Comparison of ENCODE assay signal across 1 cellular context in the genomic region with DNA sequence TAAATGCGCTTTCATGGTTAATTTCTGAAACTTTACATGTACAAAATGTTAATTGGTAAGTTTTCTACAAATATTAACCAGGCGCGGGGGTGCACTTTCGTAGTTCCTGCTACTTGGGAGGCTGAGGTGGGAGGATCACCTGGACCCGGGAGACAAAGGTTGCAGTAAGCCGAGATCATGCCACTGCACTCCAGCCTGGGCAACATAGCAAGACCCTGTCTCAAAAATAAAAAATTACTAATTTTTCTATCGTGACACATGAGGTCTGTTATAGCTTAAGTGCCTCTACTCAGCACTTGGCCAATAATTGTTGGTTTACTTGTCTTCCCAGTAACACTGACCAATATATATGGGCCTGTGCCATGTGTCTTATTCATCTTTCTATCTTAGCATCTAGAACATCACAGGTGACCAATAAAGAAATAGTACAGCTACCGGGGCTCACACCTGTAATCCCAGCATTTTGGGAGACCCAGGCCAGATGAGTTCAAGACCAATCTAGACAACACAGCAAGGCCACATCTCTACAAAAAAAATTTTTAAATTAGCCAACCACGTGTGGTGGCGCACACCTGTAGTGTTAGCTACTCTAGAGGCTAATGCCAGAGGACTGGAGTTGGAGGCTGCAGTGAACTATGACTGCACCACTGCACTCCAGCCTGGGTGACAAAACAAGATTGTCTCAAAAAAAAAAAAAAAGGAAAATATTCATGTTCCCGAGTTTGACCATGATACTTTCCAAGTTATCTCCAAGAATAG.
TF ChIP-seq lines count a peak whose summit lies in the region.

No MANE protein-coding gene starts in this region.

TF ChIP-seq in GM23338, 12 proteins besides CTCF, POLR2A, EP300 and RAD21:
- TF ChIP-seq, protein P1, sequence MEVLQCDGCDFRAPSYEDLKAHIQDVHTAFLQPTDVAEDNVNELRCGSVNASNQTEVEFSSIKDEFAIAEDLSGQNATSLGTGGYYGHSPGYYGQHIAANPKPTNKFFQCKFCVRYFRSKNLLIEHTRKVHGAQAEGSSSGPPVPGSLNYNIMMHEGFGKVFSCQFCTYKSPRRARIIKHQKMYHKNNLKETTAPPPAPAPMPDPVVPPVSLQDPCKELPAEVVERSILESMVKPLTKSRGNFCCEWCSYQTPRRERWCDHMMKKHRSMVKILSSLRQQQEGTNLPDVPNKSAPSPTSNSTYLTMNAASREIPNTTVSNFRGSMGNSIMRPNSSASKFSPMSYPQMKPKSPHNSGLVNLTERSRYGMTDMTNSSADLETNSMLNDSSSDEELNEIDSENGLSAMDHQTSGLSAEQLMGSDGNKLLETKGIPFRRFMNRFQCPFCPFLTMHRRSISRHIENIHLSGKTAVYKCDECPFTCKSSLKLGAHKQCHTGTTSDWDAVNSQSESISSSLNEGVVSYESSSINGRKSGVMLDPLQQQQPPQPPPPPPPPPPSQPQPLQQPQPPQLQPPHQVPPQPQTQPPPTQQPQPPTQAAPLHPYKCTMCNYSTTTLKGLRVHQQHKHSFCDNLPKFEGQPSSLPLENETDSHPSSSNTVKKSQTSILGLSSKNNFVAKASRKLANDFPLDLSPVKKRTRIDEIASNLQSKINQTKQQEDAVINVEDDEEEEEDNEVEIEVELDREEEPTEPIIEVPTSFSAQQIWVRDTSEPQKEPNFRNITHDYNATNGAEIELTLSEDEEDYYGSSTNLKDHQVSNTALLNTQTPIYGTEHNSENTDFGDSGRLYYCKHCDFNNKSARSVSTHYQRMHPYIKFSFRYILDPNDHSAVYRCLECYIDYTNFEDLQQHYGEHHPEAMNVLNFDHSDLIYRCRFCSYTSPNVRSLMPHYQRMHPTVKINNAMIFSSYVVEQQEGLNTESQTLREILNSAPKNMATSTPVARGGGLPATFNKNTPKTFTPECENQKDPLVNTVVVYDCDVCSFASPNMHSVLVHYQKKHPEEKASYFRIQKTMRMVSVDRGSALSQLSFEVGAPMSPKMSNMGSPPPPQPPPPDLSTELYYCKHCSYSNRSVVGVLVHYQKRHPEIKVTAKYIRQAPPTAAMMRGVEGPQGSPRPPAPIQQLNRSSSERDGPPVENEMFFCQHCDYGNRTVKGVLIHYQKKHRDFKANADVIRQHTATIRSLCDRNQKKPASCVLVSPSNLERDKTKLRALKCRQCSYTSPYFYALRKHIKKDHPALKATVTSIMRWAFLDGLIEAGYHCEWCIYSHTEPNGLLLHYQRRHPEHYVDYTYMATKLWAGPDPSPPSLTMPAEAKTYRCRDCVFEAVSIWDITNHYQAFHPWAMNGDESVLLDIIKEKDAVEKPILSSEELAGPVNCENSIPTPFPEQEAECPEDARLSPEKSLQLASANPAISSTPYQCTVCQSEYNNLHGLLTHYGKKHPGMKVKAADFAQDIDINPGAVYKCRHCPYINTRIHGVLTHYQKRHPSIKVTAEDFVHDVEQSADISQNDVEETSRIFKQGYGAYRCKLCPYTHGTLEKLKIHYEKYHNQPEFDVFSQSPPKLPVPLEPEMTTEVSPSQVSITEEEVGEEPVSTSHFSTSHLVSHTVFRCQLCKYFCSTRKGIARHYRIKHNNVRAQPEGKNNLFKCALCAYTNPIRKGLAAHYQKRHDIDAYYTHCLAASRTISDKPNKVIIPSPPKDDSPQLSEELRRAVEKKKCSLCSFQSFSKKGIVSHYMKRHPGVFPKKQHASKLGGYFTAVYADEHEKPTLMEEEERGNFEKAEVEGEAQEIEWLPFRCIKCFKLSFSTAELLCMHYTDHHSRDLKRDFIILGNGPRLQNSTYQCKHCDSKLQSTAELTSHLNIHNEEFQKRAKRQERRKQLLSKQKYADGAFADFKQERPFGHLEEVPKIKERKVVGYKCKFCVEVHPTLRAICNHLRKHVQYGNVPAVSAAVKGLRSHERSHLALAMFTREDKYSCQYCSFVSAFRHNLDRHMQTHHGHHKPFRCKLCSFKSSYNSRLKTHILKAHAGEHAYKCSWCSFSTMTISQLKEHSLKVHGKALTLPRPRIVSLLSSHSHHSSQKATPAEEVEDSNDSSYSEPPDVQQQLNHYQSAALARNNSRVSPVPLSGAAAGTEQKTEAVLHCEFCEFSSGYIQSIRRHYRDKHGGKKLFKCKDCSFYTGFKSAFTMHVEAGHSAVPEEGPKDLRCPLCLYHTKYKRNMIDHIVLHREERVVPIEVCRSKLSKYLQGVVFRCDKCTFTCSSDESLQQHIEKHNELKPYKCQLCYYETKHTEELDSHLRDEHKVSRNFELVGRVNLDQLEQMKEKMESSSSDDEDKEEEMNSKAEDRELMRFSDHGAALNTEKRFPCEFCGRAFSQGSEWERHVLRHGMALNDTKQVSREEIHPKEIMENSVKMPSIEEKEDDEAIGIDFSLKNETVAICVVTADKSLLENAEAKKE (CRISPR knock-in tag; IDR thresholded peaks at IDR 0.05), result no peak
- TF ChIP-seq CREB1 (CRISPR knock-in tag; IDR thresholded peaks at IDR 0.05; ENCODE audit: low read depth) (no peak), ZNF331 (CRISPR knock-in tag; IDR thresholded peaks at IDR 0.05; ENCODE audit: low read depth) (no peak), JUNB (IDR thresholded peaks at IDR 0.05; ENCODE audit: unreplicated experiment) (no peak), EZH2 (IDR thresholded peaks at IDR 0.05; ENCODE audit: low read depth, unreplicated experiment) (no peak), EZH2phosphoT487 (IDR thresholded peaks at IDR 0.05; ENCODE audit: unreplicated experiment) (no peak), NANOG (IDR thresholded peaks at IDR 0.05; ENCODE audit: borderline replicate concordance) (no peak), ZNF114 (CRISPR knock-in tag; IDR thresholded peaks at IDR 0.05) (no peak), POLR2AphosphoS5 (IDR thresholded peaks at IDR 0.05; ENCODE audit: low read depth) (no peak), STAT1 (IDR thresholded peaks at IDR 0.05; ENCODE audit: unreplicated experiment) (no peak)
- TF ChIP-seq, protein P2, sequence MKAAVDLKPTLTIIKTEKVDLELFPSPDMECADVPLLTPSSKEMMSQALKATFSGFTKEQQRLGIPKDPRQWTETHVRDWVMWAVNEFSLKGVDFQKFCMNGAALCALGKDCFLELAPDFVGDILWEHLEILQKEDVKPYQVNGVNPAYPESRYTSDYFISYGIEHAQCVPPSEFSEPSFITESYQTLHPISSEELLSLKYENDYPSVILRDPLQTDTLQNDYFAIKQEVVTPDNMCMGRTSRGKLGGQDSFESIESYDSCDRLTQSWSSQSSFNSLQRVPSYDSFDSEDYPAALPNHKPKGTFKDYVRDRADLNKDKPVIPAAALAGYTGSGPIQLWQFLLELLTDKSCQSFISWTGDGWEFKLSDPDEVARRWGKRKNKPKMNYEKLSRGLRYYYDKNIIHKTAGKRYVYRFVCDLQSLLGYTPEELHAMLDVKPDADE (IDR thresholded peaks at IDR 0.05), result no peak
- TF ChIP-seq, protein P3, sequence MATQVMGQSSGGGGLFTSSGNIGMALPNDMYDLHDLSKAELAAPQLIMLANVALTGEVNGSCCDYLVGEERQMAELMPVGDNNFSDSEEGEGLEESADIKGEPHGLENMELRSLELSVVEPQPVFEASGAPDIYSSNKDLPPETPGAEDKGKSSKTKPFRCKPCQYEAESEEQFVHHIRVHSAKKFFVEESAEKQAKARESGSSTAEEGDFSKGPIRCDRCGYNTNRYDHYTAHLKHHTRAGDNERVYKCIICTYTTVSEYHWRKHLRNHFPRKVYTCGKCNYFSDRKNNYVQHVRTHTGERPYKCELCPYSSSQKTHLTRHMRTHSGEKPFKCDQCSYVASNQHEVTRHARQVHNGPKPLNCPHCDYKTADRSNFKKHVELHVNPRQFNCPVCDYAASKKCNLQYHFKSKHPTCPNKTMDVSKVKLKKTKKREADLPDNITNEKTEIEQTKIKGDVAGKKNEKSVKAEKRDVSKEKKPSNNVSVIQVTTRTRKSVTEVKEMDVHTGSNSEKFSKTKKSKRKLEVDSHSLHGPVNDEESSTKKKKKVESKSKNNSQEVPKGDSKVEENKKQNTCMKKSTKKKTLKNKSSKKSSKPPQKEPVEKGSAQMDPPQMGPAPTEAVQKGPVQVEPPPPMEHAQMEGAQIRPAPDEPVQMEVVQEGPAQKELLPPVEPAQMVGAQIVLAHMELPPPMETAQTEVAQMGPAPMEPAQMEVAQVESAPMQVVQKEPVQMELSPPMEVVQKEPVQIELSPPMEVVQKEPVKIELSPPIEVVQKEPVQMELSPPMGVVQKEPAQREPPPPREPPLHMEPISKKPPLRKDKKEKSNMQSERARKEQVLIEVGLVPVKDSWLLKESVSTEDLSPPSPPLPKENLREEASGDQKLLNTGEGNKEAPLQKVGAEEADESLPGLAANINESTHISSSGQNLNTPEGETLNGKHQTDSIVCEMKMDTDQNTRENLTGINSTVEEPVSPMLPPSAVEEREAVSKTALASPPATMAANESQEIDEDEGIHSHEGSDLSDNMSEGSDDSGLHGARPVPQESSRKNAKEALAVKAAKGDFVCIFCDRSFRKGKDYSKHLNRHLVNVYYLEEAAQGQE (IDR thresholded peaks at IDR 0.05; ENCODE audit: unreplicated experiment), result no peak
